25 cellular contexts compared by ENCODE assay signal in genomic region chr2:9081750-9082149, GRCh38.
DNase-seq lines count a peak whose midpoint lies in the region; ATAC-seq, FAIRE-seq and TF ChIP-seq lines count a peak whose summit lies in the region.
"Had no signal": no experiment of that assay in that cellular context is flagged by ENCODE, and none has a peak within 500 bp of the region (broad histone marks: within the 10 kb centered on the region; RNA-seq: fewer than 3 reads in every experiment).

No MANE protein-coding gene starts in this region.

- peaks cover 5% of the 10 kb centered on the region for H3K4me1 ChIP-seq in RWPE2 (ENCODE audit: insufficient read depth, poor library complexity, severe bottlenecking)
- H3K4me1 ChIP-seq: BLaER1 treated with 17β-estradiol and CSF1 and Interleukin-3, amounts not matched to agents 10 nM and 100 nM had no signal

- peaks cover 3% of the 10 kb centered on the region for H3K9me3 ChIP-seq in RWPE2 (ENCODE audit: severe bottlenecking)
- H3K9me3 ChIP-seq: BE2C had no signal

- ATAC-seq in RWPE2 (ENCODE audit: low read depth) = no peak
- ATAC-seq: A549, GM23338, HCT116 had no signal

- no peak for TF ChIP-seq CTCF in RWPE2 (IDR thresholded peaks at IDR 0.05; ENCODE audit: poor library complexity, severe bottlenecking)

- no peaks in the 10 kb centered on the region for H3K36me3 ChIP-seq in RWPE2 (ENCODE audit: low read depth)
- H3K36me3 ChIP-seq: BE2C; BLaER1 treated with 17β-estradiol and CSF1 and Interleukin-3, amounts not matched to agents 10 nM and 100 nM had no signal

- no peak overlapping the region for H3K4me3 ChIP-seq in RWPE2 (ENCODE audit: severe bottlenecking)
- H3K4me3 ChIP-seq: A549; BLaER1 treated with 17β-estradiol and CSF1 and Interleukin-3, amounts not matched to agents 10 nM and 100 nM; GM23338 had no signal

- peak overlapping the region; percentile 8 for H3K27ac ChIP-seq in RWPE2 (ENCODE audit: poor library complexity, severe bottlenecking)
- peak overlapping the region; percentile 46 for H3K27ac ChIP-seq in epithelial cell of prostate
- H3K27ac ChIP-seq: A549; BLaER1 treated with 17β-estradiol and CSF1 and Interleukin-3, amounts not matched to agents 10 nM and 100 nM had no signal

- peak; percentile 64 for FAIRE-seq in G401.6 (lab: Jason Lieb, UNC)
- FAIRE-seq: A549, D721Med, GM12892, GM19239 had no signal

- H3K27me3 ChIP-seq in RWPE2 (ENCODE audit: insufficient read depth, poor library complexity, severe bottlenecking) = no peaks in the 10 kb centered on the region
- H3K27me3 ChIP-seq: BE2C; BLaER1 treated with 17β-estradiol and CSF1 and Interleukin-3, amounts not matched to agents 10 nM and 100 nM had no signal

- DNase-seq in RWPE2 (ENCODE audit: low spot score) = no peak
- DNase-seq in epithelial cell of prostate (ENCODE audit: low read depth, low spot score) = no peak
- no peak for DNase-seq in LoVo (ENCODE audit: low spot score)
- DNase-seq in activated CD4-positive, alpha-beta T cell treated with anti-CD3 and anti-CD28 coated beads, Interleukin-2, amount 50 U/mL, for 48 hours = no peak
- no peak for DNase-seq in NCI-H1092 (lab: John Stamatoyannopoulos, UW)
- DNase-seq: 8988T; ACHN; AML-193; BE2C; CD4-positive, alpha-beta T cell; CD8-positive, alpha-beta memory T cell; DMS 273 treated with DMSO at 0.1 percent for 48 hours; DMS79; EL; GF-D8; H9; HFFc6 had no signal
